In the genomic region with DNA sequence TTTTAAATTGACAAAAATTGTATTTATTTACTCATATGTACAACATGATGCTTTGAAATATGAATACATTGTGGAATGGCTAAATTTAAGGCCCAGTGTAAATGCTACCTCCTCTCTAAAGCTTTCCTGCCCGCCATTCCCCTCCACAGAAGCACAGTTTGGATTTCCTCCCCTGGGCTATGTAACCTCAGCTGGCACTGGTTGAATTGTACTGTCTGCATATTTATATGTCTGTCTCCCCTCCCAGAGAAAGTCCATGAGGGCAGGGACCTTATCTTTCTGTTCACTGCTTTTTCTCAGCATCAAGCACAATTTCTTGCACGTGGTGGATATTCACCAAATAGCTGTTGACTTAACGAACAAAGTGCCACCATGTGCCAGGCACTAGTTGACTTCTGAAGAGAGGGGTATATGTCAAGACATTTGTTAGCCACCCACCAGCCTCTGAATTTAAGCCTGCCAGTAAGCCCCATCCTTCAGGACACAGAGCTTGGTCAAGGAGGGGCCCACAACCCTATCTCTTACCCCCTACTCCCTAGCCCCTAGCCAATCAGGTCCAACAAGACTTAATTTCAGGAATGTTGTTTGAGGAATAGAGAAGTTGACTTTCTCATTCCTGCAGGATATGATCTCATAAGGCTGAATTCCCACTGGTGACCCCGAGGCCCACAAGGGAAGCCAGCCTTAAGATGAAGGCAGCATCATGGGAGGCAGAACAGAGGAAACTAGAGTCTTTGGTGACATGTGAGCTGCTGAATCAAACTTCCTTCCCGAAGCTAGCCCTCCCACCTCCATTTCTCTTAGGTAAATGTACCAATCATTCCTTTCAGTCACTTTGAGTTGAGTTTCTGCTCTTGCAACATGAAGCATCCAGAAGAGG, we compare ENCODE assay signal across 23 cellular contexts. TPM values are rescaled to one million over a fixed set of nuclear protein-coding genes. Genes with fewer than 3 reads are reported as not detected.
"Had no signal": no experiment of that assay in that cellular context is flagged by ENCODE, and none has a peak within 500 bp of the region (broad histone marks: within the 10 kb centered on the region; RNA-seq: fewer than 3 reads in every experiment).

No MANE protein-coding gene starts in this region.

- DNase-seq: activated CD4-positive, alpha-beta T cell treated with anti-CD3 and anti-CD28 coated beads, Interleukin-2, amount 10 ng/mL, durations not matched to agents 24 days and 14 days; activated CD4-positive, CD25-positive, alpha-beta regulatory T cell; activated CD8-positive, alpha-beta T cell treated with anti-CD3 and anti-CD28 coated beads for 36 hours; activated T-cell treated with anti-CD3 and anti-CD28 coated beads, Interleukin-2, amount 50 U/mL, for 4 hours; erythroblast; left lung; mucosa of descending colon; naive B cell; ovary; psoas muscle; stimulated activated CD4-positive, alpha-beta T cell treated with anti-CD3 and anti-CD28 coated beads, Interleukin-4, amount 100 ng/mL, for 24 hours; T-helper 1 cell; T-helper 9 cell; testis had no signal

- H3K36me3 Mint-ChIP-seq: activated naive CD4-positive, alpha-beta T cell treated with anti-CD3 and anti-CD28 coated beads, Interleukin-2, amount 50 U/mL, for 24 hours; naive B cell; stimulated activated effector memory CD8-positive, alpha-beta T cell treated with anti-CD3 and anti-CD28 coated beads, Interleukin-12 subunit alpha, Interleukin-12 subunit beta, amount 100 ng/mL, for 72 hours had no signal

- H3K27ac ChIP-seq: left lung, ovary, psoas muscle, right lobe of liver, testis, upper lobe of left lung had no signal

- H3K4me3 Mint-ChIP-seq: activated CD4-positive, alpha-beta T cell treated with anti-CD3 and anti-CD28 coated beads, Interleukin-2, amount 10 ng/mL, durations not matched to agents 24 days and 14 days; activated CD8-positive, alpha-beta T cell treated with anti-CD3 and anti-CD28 coated beads for 36 hours; activated naive CD4-positive, alpha-beta T cell treated with anti-CD3 and anti-CD28 coated beads, Interleukin-2, amount 50 U/mL, for 24 hours; activated T-cell treated with anti-CD3 and anti-CD28 coated beads, Interleukin-2, amount 50 U/mL, for 4 hours; naive B cell; stimulated activated effector memory CD8-positive, alpha-beta T cell treated with anti-CD3 and anti-CD28 coated beads, Interleukin-12 subunit alpha, Interleukin-12 subunit beta, amount 100 ng/mL, for 72 hours had no signal

- H3K9me3 ChIP-seq: left lung, mucosa of descending colon, ovary, psoas muscle, right lobe of liver, testis, upper lobe of left lung had no signal

- H3K27me3 Mint-ChIP-seq: activated naive CD4-positive, alpha-beta T cell treated with anti-CD3 and anti-CD28 coated beads, Interleukin-2, amount 50 U/mL, for 24 hours had no signal

- FAIRE-seq: frontal cortex had no signal

- H3K36me3 ChIP-seq: left lung, ovary, right lobe of liver, upper lobe of left lung had no signal

- H3K4me1 ChIP-seq: right lobe of liver, testis, upper lobe of left lung had no signal

- ATAC-seq: activated CD8-positive, alpha-beta T cell treated with anti-CD3 and anti-CD28 coated beads for 36 hours; activated T-cell treated with anti-CD3 and anti-CD28 coated beads, Interleukin-2, amount 50 U/mL, for 4 hours; left lung; mucosa of descending colon; psoas muscle; right lobe of liver; stimulated activated effector memory CD8-positive, alpha-beta T cell treated with anti-CD3 and anti-CD28 coated beads, Interleukin-12 subunit alpha, Interleukin-12 subunit beta, amount 100 ng/mL, for 72 hours had no signal

- H3K9me3 Mint-ChIP-seq: activated CD4-positive, alpha-beta T cell treated with anti-CD3 and anti-CD28 coated beads, Interleukin-2, amount 10 ng/mL, durations not matched to agents 24 days and 14 days; activated CD8-positive, alpha-beta T cell treated with anti-CD3 and anti-CD28 coated beads for 36 hours; activated naive CD4-positive, alpha-beta T cell treated with anti-CD3 and anti-CD28 coated beads, Interleukin-2, amount 50 U/mL, for 24 hours; activated T-cell treated with anti-CD3 and anti-CD28 coated beads, Interleukin-2, amount 50 U/mL, for 4 hours; naive B cell; stimulated activated effector memory CD8-positive, alpha-beta T cell treated with anti-CD3 and anti-CD28 coated beads, Interleukin-12 subunit alpha, Interleukin-12 subunit beta, amount 100 ng/mL, for 72 hours had no signal

- H3K27ac Mint-ChIP-seq: activated CD4-positive, alpha-beta T cell treated with anti-CD3 and anti-CD28 coated beads, Interleukin-2, amount 10 ng/mL, durations not matched to agents 24 days and 14 days; activated CD8-positive, alpha-beta T cell treated with anti-CD3 and anti-CD28 coated beads for 36 hours; activated naive CD4-positive, alpha-beta T cell treated with anti-CD3 and anti-CD28 coated beads, Interleukin-2, amount 50 U/mL, for 24 hours; stimulated activated effector memory CD8-positive, alpha-beta T cell treated with anti-CD3 and anti-CD28 coated beads, Interleukin-12 subunit alpha, Interleukin-12 subunit beta, amount 100 ng/mL, for 72 hours had no signal

- H3K4me3 ChIP-seq: left lung, mucosa of descending colon, ovary, psoas muscle, right lobe of liver, testis, upper lobe of left lung had no signal

- H3K27me3 ChIP-seq: left lung, ovary, right lobe of liver, testis, upper lobe of left lung had no signal

RNA-seq across cellular contexts. Expression of gene TRIM63, which starts 34.9 kb away (rescaled TPM):
- total RNA-seq: activated CD4-positive, alpha-beta T cell treated with anti-CD3 and anti-CD28 coated beads, Interleukin-2, amount 10 ng/mL, durations not matched to agents 24 days and 14 days; activated T-cell treated with anti-CD3 and anti-CD28 coated beads, Interleukin-2, amount 50 U/mL, for 4 hours; bronchial epithelial cell; dermis microvascular lymphatic vessel endothelial cell; frontal cortex; kidney epithelial cell; lung microvascular endothelial cell had no signal

RNA-seq across cellular contexts. Expression of gene SLC30A2, which starts 56.4 kb away (rescaled TPM):
- total RNA-seq: activated CD4-positive, alpha-beta T cell treated with anti-CD3 and anti-CD28 coated beads, Interleukin-2, amount 10 ng/mL, durations not matched to agents 24 days and 14 days; activated CD8-positive, alpha-beta T cell treated with anti-CD3 and anti-CD28 coated beads for 36 hours; activated T-cell treated with anti-CD3 and anti-CD28 coated beads, Interleukin-2, amount 50 U/mL, for 4 hours; bronchial epithelial cell; dermis microvascular lymphatic vessel endothelial cell; frontal cortex; lung microvascular endothelial cell had no signal
- polyA plus RNA-seq: ovary had no signal

RNA-seq across cellular contexts. Expression of gene FAM110D, which starts 56.6 kb away (rescaled TPM):
- total RNA-seq: activated CD8-positive, alpha-beta T cell treated with anti-CD3 and anti-CD28 coated beads for 36 hours; activated T-cell treated with anti-CD3 and anti-CD28 coated beads, Interleukin-2, amount 50 U/mL, for 4 hours; bronchial epithelial cell had no signal
